8 cellular contexts compared by ENCODE assay signal in the genomic region with DNA sequence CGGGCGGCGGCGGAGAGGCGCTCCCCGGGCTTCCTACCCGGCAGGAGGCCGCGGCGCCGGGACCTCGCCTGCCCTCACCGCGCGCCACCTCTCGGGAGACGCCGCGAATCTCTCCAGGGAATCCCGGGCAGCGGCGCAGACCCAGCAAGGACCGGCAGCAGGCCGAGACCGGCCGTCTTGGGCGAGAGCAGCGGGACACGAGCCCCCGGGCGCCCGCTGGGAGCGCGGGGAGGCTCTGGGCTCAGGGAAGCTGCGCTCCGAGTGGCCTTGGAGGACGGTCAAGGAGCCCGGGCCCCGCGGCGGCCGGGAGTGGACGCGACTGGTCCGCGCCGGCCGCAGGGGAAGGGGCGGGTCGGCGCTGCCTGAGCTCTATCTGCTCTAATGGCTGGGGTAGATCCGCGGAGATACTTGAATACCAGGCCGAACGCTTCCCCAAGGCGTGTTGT. TPM values are rescaled to one million over a fixed set of nuclear protein-coding genes. Genes with fewer than 3 reads are reported as not detected.
DNase-seq lines count a peak whose midpoint lies in the region; ATAC-seq lines count a peak whose summit lies in the region.

No MANE protein-coding gene starts in this region.

- H3K4me1 Mint-ChIP-seq in T-helper 1 cell treated with Interleukin-12 subunit alpha and Interleukin-12 subunit beta and Interleukin-4 antibody, amounts not matched to agents 30 μg/mL and 1 μg/mL, for 36 hours (ENCODE audit: low read depth), result peaks cover 5% of the 10 kb centered on the region

- H3K27me3 ChIP-seq in thymus (ENCODE audit: control insufficient read depth, insufficient read depth), result peaks cover 47% of the 10 kb centered on the region

- no peaks in the 10 kb centered on the region for H3K9me3 Mint-ChIP-seq in T-helper 1 cell treated with Interleukin-12 subunit alpha and Interleukin-12 subunit beta and Interleukin-4 antibody, amounts not matched to agents 30 μg/mL and 1 μg/mL, for 36 hours

- H3K36me3 ChIP-seq in thymus (ENCODE audit: control insufficient read depth, insufficient read depth), result no peaks in the 10 kb centered on the region

- ATAC-seq in HG03095 (IDR thresholded peaks at IDR 0.05; ENCODE audit: unreplicated experiment), result peak; percentile 15
- ATAC-seq in left colon, result peak; percentile 47
- no peak for ATAC-seq in GM19328 (IDR thresholded peaks at IDR 0.05; ENCODE audit: unreplicated experiment)

- DNase-seq in T-helper 1 cell (no peak), amniotic epithelial cell (ENCODE audit: low read depth) (peak; percentile 31), left colon (peak; percentile 45 to 68), AG08395 (ENCODE audit: low spot score) (no peak)

- H3K4me3 ChIP-seq in thymus (ENCODE audit: low read length), result peak overlapping the region; percentile 48

- H3K4me1 ChIP-seq in thymus (ENCODE audit: control insufficient read depth, insufficient read depth, low read length), result no peaks in the 10 kb centered on the region

- WGBS in thymus, result 7% methylated on average over 56 of the region's 56 CpGs

- H3K36me3 Mint-ChIP-seq in T-helper 1 cell treated with Interleukin-12 subunit alpha and Interleukin-12 subunit beta and Interleukin-4 antibody, amounts not matched to agents 30 μg/mL and 1 μg/mL, for 36 hours (ENCODE audit: low read depth), result no peaks in the 10 kb centered on the region

- no peak overlapping the region for H3K27ac Mint-ChIP-seq in T-helper 1 cell treated with Interleukin-12 subunit alpha and Interleukin-12 subunit beta and Interleukin-4 antibody, amounts not matched to agents 30 μg/mL and 1 μg/mL, for 36 hours

- intact Hi-C loops in left colon (cut with DNase I, micrococcal nuclease), result loop anchor here in 1 of 2 donors (10.0 kb wide), 1 partner anchor 120 kb away; no protein-coding TSS in a partner anchor

- H3K27ac ChIP-seq in thymus (ENCODE audit: low read depth), result no peak overlapping the region

- peak overlapping the region; percentile 37 for H3K4me3 Mint-ChIP-seq in T-helper 1 cell treated with Interleukin-12 subunit alpha and Interleukin-12 subunit beta and Interleukin-4 antibody, amounts not matched to agents 30 μg/mL and 1 μg/mL, for 36 hours

- H3K9me3 ChIP-seq in thymus (ENCODE audit: control insufficient read depth), result no peaks in the 10 kb centered on the region

- peaks cover 79% of the 10 kb centered on the region for H3K27me3 Mint-ChIP-seq in T-helper 1 cell treated with Interleukin-12 subunit alpha and Interleukin-12 subunit beta and Interleukin-4 antibody, amounts not matched to agents 30 μg/mL and 1 μg/mL, for 36 hours (ENCODE audit: low read depth)

RNA-seq across cellular contexts. Expression of a gene that starts 14.7 kb away (rescaled TPM):
- total RNA-seq in left colon, result 100 to 1,000 TPM; 266 to 293 TPM
- polyA plus RNA-seq in thymus, result 0.64 TPM

RNA-seq across cellular contexts. Expression of a gene that starts 34.1 kb away (rescaled TPM):
- total RNA-seq in left colon, result 10 to 100 TPM; 44.8 to 46.4 TPM
- 0.39 TPM for polyA plus RNA-seq in thymus

RNA-seq across cellular contexts. Expression of a gene that starts 34.6 kb away (rescaled TPM):
- total RNA-seq in left colon, result under 1 TPM; 0.67 to 0.76 TPM
- polyA plus RNA-seq in thymus, result 0.05 TPM

Comparison
In these comparisons a context has a peak if more than half of its experiments do, and no peak if none do; other contexts are left out.
1. DNase-seq: peak in amniotic epithelial cell (single experiment) and left colon (2 of 2); none in T-helper 1 cell (0 of 5) and AG08395 (single experiment).